23 cellular contexts compared by ENCODE assay signal in genomic region chr5:139251695-139252288, GRCh38. TPM values are rescaled to one million over a fixed set of nuclear protein-coding genes. Genes with fewer than 3 reads are reported as not detected.
DNase-seq lines count a peak whose midpoint lies in the region; ATAC-seq and TF ChIP-seq lines count a peak whose summit lies in the region.
"Had no signal": no experiment of that assay in that cellular context is flagged by ENCODE, and none has a peak within 500 bp of the region (broad histone marks: within the 10 kb centered on the region; RNA-seq: fewer than 3 reads in every experiment).

No MANE protein-coding gene starts in this region.

- H3K9me3 Mint-ChIP-seq in activated CD8-positive, alpha-beta T cell treated with anti-CD3 and anti-CD28 coated beads, Interleukin-2, amount 10 ng/mL, durations not matched to agents 7 days and 5 days (ENCODE audit: insufficient read depth), result no peaks in the 10 kb centered on the region
- no peaks in the 10 kb centered on the region for H3K9me3 Mint-ChIP-seq in activated CD8-positive, alpha-beta T cell treated with anti-CD3 and anti-CD28 coated beads for 36 hours
- H3K9me3 Mint-ChIP-seq: activated T-helper 1 cell treated with anti-CD3 and anti-CD28 coated beads, Interleukin-12 subunit alpha, Interleukin-12 subunit beta, Interleukin-2, Interleukin-4 antibody, amounts not matched to agents 30 ng/mL and 10 ng/mL and 1 ng/mL, durations not matched to agents 14 hours and 24 hours and 36 hours; CD8-positive, alpha-beta T cell had no signal

- H3K36me3 ChIP-seq in OCI-LY3 (replicated peaks; ENCODE audit: low read depth, low read length) (no peaks in the 10 kb centered on the region), esophagus squamous epithelium (no peaks in the 10 kb centered on the region), left lung (no peaks in the 10 kb centered on the region)
- H3K36me3 ChIP-seq: breast epithelium, gastrocnemius medialis had no signal

- H3K79me2 ChIP-seq in OCI-LY3 (ENCODE audit: low read length), result no peaks in the 10 kb centered on the region

- ATAC-seq in activated CD8-positive, alpha-beta T cell treated with anti-CD3 and anti-CD28 coated beads, Interleukin-2, amount 10 ng/mL, durations not matched to agents 7 days and 5 days, result peak; percentile 42
- no peak for ATAC-seq in activated CD8-positive, alpha-beta T cell treated with anti-CD3 and anti-CD28 coated beads for 36 hours
- no peak for ATAC-seq in HG02938 (IDR thresholded peaks at IDR 0.05; ENCODE audit: unreplicated experiment)
- ATAC-seq in left lung, result no peak
- ATAC-seq: CD8-positive, alpha-beta T cell; gastrocnemius medialis; PC-3; sciatic nerve had no signal

- H3K27ac ChIP-seq in OCI-LY3 (ENCODE audit: low read length) (peak overlapping the region; percentile 64), esophagus squamous epithelium (no peak overlapping the region), left lung (no peak overlapping the region)
- H3K27ac ChIP-seq: 22Rv1, breast epithelium, gastrocnemius medialis had no signal

- no peak for TF ChIP-seq CTCF in activated CD8-positive, alpha-beta T cell treated with anti-CD3 and anti-CD28 coated beads for 36 hours (IDR thresholded peaks at IDR 0.05)
- TF ChIP-seq CTCF in OCI-LY3 (IDR thresholded peaks at IDR 0.05; ENCODE audit: low read depth, low read length), result no peak
- TF ChIP-seq CTCF in fibroblast of the aortic adventitia (IDR thresholded peaks at IDR 0.05; ENCODE audit: insufficient read depth, low read length), result no peak
- no peak for TF ChIP-seq CTCF in esophagus squamous epithelium (IDR thresholded peaks at IDR 0.05)
- TF ChIP-seq CTCF in left lung (IDR thresholded peaks at IDR 0.05), result no peak

- peaks cover 24% of the 10 kb centered on the region for H3K4me1 ChIP-seq in OCI-LY3 (ENCODE audit: low read length)
- H3K4me1 ChIP-seq in esophagus squamous epithelium, result peaks cover 0 to 4% (median 0%) of the 10 kb centered on the region in 3 donors
- peaks cover 0 to under 1% of the 10 kb centered on the region in 2 donors for H3K4me1 ChIP-seq in left lung
- H3K4me1 ChIP-seq: breast epithelium, gastrocnemius medialis had no signal

- H3K27me3 ChIP-seq in OCI-LY3 (ENCODE audit: low read depth, low read length) (no peaks in the 10 kb centered on the region), esophagus squamous epithelium (no peaks in the 10 kb centered on the region), left lung (no peaks in the 10 kb centered on the region)
- H3K27me3 ChIP-seq: breast epithelium, gastrocnemius medialis had no signal

- 0 out of 2 replicates have a peak overlapping the region, but pooled peaks have one; percentile 58 for H2AFZ ChIP-seq in OCI-LY3 (ENCODE audit: low read depth, low read length)

- CTCF ChIA-PET in activated CD8-positive, alpha-beta T cell treated with anti-CD3 and anti-CD28 coated beads, Interleukin-2, amount 10 ng/mL, durations not matched to agents 7 days and 5 days (lab: Charles Lee), result interaction anchor here (1.0 to 2.0 kb wide), 12 partner anchors 9 to 676 kb away, joined by 3 to 16 read pairs (median 5); partner anchors contain the start of gene HSPA9
- CTCF ChIA-PET in activated CD8-positive, alpha-beta T cell treated with anti-CD3 and anti-CD28 coated beads for 36 hours (lab: Charles Lee), result interaction anchor here (0.9 to 2.9 kb wide), 9 partner anchors 10 to 426 kb away, joined by 3 to 11 read pairs (median 6); no protein-coding TSS in a partner anchor

- H3K4me3 Mint-ChIP-seq in activated CD8-positive, alpha-beta T cell treated with anti-CD3 and anti-CD28 coated beads, Interleukin-2, amount 10 ng/mL, durations not matched to agents 7 days and 5 days, result no peak overlapping the region
- no peak overlapping the region for H3K4me3 Mint-ChIP-seq in activated CD8-positive, alpha-beta T cell treated with anti-CD3 and anti-CD28 coated beads for 36 hours
- H3K4me3 Mint-ChIP-seq: activated T-helper 1 cell treated with anti-CD3 and anti-CD28 coated beads, Interleukin-12 subunit alpha, Interleukin-12 subunit beta, Interleukin-2, Interleukin-4 antibody, amounts not matched to agents 30 ng/mL and 10 ng/mL and 1 ng/mL, durations not matched to agents 14 hours and 24 hours and 36 hours; CD8-positive, alpha-beta T cell had no signal

- peaks cover 2% of the 10 kb centered on the region for H3K27me3 Mint-ChIP-seq in activated CD8-positive, alpha-beta T cell treated with anti-CD3 and anti-CD28 coated beads, Interleukin-2, amount 10 ng/mL, durations not matched to agents 7 days and 5 days (ENCODE audit: low read depth)
- no peaks in the 10 kb centered on the region for H3K27me3 Mint-ChIP-seq in activated CD8-positive, alpha-beta T cell treated with anti-CD3 and anti-CD28 coated beads for 36 hours

- no peak for TF ChIP-seq POLR2A in esophagus squamous epithelium (IDR thresholded peaks at IDR 0.05)

- no peaks in the 10 kb centered on the region for H4K20me1 ChIP-seq in OCI-LY3 (ENCODE audit: insufficient read depth, low read length)

- intact Hi-C loops in activated CD8-positive, alpha-beta T cell treated with anti-CD3 and anti-CD28 coated beads for 36 hours (cut with micrococcal nuclease), result no loop called here
- intact Hi-C loops in esophagus squamous epithelium (cut with DNase I), result no loop called here
- intact Hi-C loops in left lung (cut with DNase I), result no loop called here

- H3K9me3 ChIP-seq in OCI-LY3 (ENCODE audit: insufficient read depth, low read length) (no peaks in the 10 kb centered on the region), esophagus squamous epithelium (no peaks in the 10 kb centered on the region), left lung (no peaks in the 10 kb centered on the region)
- H3K9me3 ChIP-seq: breast epithelium, gastrocnemius medialis had no signal

- POLR2A ChIA-PET in activated CD8-positive, alpha-beta T cell treated with anti-CD3 and anti-CD28 coated beads, Interleukin-2, amount 10 ng/mL, durations not matched to agents 7 days and 5 days (lab: Charles Lee), result interaction anchor here (0.6 to 0.7 kb wide), 2 partner anchors 42 to 138 kb away, joined by 3 to 4 read pairs; partner anchors contain the start of gene MATR3
- POLR2A ChIA-PET in activated CD8-positive, alpha-beta T cell treated with anti-CD3 and anti-CD28 coated beads for 36 hours (lab: Charles Lee), result no interaction called here

- H3K9ac ChIP-seq in OCI-LY3 (ENCODE audit: low read length), result peak overlapping the region; percentile 35; the same call in 1 of the 2 replicates

- peaks cover 17% of the 10 kb centered on the region for H3K4me1 Mint-ChIP-seq in activated CD8-positive, alpha-beta T cell treated with anti-CD3 and anti-CD28 coated beads, Interleukin-2, amount 10 ng/mL, durations not matched to agents 7 days and 5 days (ENCODE audit: low read depth)
- H3K4me1 Mint-ChIP-seq in activated CD8-positive, alpha-beta T cell treated with anti-CD3 and anti-CD28 coated beads for 36 hours (ENCODE audit: low read depth), result peaks cover 10% of the 10 kb centered on the region

- no peaks in the 10 kb centered on the region for H3K36me3 Mint-ChIP-seq in activated CD8-positive, alpha-beta T cell treated with anti-CD3 and anti-CD28 coated beads, Interleukin-2, amount 10 ng/mL, durations not matched to agents 7 days and 5 days (ENCODE audit: low read depth)
- no peaks in the 10 kb centered on the region for H3K36me3 Mint-ChIP-seq in activated CD8-positive, alpha-beta T cell treated with anti-CD3 and anti-CD28 coated beads for 36 hours (ENCODE audit: low read depth)
- H3K36me3 Mint-ChIP-seq: CD8-positive, alpha-beta T cell had no signal

- DNase-seq in activated CD8-positive, alpha-beta T cell treated with anti-CD3 and anti-CD28 coated beads, Interleukin-2, amount 10 ng/mL, durations not matched to agents 7 days and 5 days, result no peak
- no peak for DNase-seq in activated CD8-positive, alpha-beta T cell treated with anti-CD3 and anti-CD28 coated beads for 36 hours
- DNase-seq in fibroblast of the aortic adventitia (ENCODE audit: low read depth) (peak; percentile 22), esophagus squamous epithelium (lab: John Stamatoyannopoulos, UW) (no peak), left lung (no peak)
- DNase-seq in activated CD8-positive, alpha-beta memory T cell treated with anti-CD3 and anti-CD28 coated beads for 24 hours, result no peak
- DNase-seq: AML-193, amniotic stem cell, DMS 273 treated with DMSO at 0.1 percent for 48 hours, gastrocnemius medialis, HCEC 1CT, mammary epithelial cell, NCI-H146, NCI-H446, Right ventricle myocardium superior had no signal

- H3K4me3 ChIP-seq in OCI-LY3 (ENCODE audit: low read length) (peak overlapping the region; percentile 33), fibroblast of the aortic adventitia (ENCODE audit: low read depth, low read length) (no peak overlapping the region), esophagus squamous epithelium (no peak overlapping the region), left lung (no peak overlapping the region)
- H3K4me3 ChIP-seq: breast epithelium, gastrocnemius medialis had no signal

- H3K27ac Mint-ChIP-seq in activated CD8-positive, alpha-beta T cell treated with anti-CD3 and anti-CD28 coated beads, Interleukin-2, amount 10 ng/mL, durations not matched to agents 7 days and 5 days, result no peak overlapping the region
- H3K27ac Mint-ChIP-seq in activated CD8-positive, alpha-beta T cell treated with anti-CD3 and anti-CD28 coated beads for 36 hours, result no peak overlapping the region
- H3K27ac Mint-ChIP-seq: activated T-helper 1 cell treated with anti-CD3 and anti-CD28 coated beads, Interleukin-12 subunit alpha, Interleukin-12 subunit beta, Interleukin-2, Interleukin-4 antibody, amounts not matched to agents 30 ng/mL and 10 ng/mL and 1 ng/mL, durations not matched to agents 14 hours and 24 hours and 36 hours; CD8-positive, alpha-beta T cell had no signal

- peak overlapping the region; percentile 76 for H3K4me2 ChIP-seq in OCI-LY3 (ENCODE audit: low read length)

- 59 to 81% methylated on average over 4 of the region's 4 CpGs for WGBS in esophagus squamous epithelium, 2 donors

RNA-seq across cellular contexts. Expression of gene MATR3, which starts 41.7 kb away (rescaled TPM):
- 100 to 1,000 TPM; 174 to 176 TPM for total RNA-seq in activated CD8-positive, alpha-beta T cell treated with anti-CD3 and anti-CD28 coated beads, Interleukin-2, amount 10 ng/mL, durations not matched to agents 7 days and 5 days
- total RNA-seq in activated CD8-positive, alpha-beta T cell treated with anti-CD3 and anti-CD28 coated beads for 36 hours, result 100 to 1,000 TPM; 181 to 209 TPM
- total RNA-seq in fibroblast of the aortic adventitia (ENCODE audit: low replicate concordance), result 274 and 438 TPM in 2 replicates
- total RNA-seq in esophagus squamous epithelium, result 100 to 1,000 TPM; 103 to 185 (median 147) TPM
- total RNA-seq in left lung, result 100 to 1,000 TPM; 171 to 177 TPM

RNA-seq across cellular contexts. Expression of gene SIL1, which starts 53.6 kb away (rescaled TPM):
- 10 to 100 TPM; 15.6 to 18.2 TPM for total RNA-seq in activated CD8-positive, alpha-beta T cell treated with anti-CD3 and anti-CD28 coated beads, Interleukin-2, amount 10 ng/mL, durations not matched to agents 7 days and 5 days
- total RNA-seq in activated CD8-positive, alpha-beta T cell treated with anti-CD3 and anti-CD28 coated beads for 36 hours, result 10 to 100 TPM; 27.6 to 32.3 TPM
- total RNA-seq in fibroblast of the aortic adventitia (ENCODE audit: low replicate concordance) (31.7 and 68.0 TPM in 2 replicates), esophagus squamous epithelium (10 to 100 TPM; 18.0 to 34.6 (median 18.3) TPM), left lung (10 to 100 TPM; 67.9 to 71.7 TPM)
